In genomic region chr2:16155351-16156145, GRCh38 we compare ENCODE assay signal across 12 cellular contexts.
"Had no signal": no experiment of that assay in that cellular context is flagged by ENCODE, and none has a peak within 500 bp of the region (broad histone marks: within the 10 kb centered on the region; RNA-seq: fewer than 3 reads in every experiment).

No MANE protein-coding gene starts in this region.

- DNase-seq: activated CD4-positive, alpha-beta T cell treated with anti-CD3 and anti-CD28 coated beads, Interleukin-2, amount 50 U/mL, for 4 hours; activated naive CD4-positive, alpha-beta T cell treated with anti-CD3 and anti-CD28 coated beads for 36 hours; activated naive CD8-positive, alpha-beta T cell treated with anti-CD3 and anti-CD28 coated beads, Interleukin-2, amount 50 U/mL, for 24 hours; activated T-cell treated with anti-CD3 and anti-CD28 coated beads for 4 hours; aorta; dermis blood vessel endothelial cell; gastrocnemius medialis; heart left ventricle; immature natural killer cell; pancreas; T-helper 9 cell had no signal

- H3K27ac ChIP-seq: gastrocnemius medialis, heart left ventricle, pancreas, thoracic aorta had no signal

- H3K36me3 ChIP-seq: gastrocnemius medialis, heart left ventricle, pancreas, thoracic aorta had no signal

- FAIRE-seq: pancreas had no signal

- H3K9me3 ChIP-seq: gastrocnemius medialis, heart left ventricle, pancreas, thoracic aorta had no signal

- H3K4me3 ChIP-seq: gastrocnemius medialis, heart left ventricle, pancreas, thoracic aorta had no signal

- H3K4me1 ChIP-seq: gastrocnemius medialis, heart left ventricle, pancreas had no signal

- H3K27me3 ChIP-seq: gastrocnemius medialis, heart left ventricle, pancreas had no signal
